ENCODE assay signal across 20 cellular contexts in the genomic region with DNA sequence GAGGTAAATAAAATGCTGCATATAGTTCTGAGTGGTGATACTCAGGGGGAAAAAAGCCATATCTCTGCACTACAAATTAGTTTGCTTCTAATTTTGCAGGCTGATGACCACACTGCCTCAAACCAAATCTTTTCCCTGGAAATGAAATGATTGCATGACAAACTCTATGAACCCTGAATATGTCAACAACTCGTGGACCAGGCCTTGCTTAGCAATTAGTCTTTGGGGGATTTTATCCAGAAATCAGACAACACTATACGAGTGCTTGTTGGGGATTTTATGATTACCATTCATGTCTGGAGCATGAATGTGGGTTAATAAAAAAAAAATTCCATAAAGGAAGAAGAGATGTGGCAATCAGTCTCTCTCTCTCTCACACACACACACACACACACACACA. TPM values are rescaled to one million over a fixed set of nuclear protein-coding genes. Genes with fewer than 3 reads are reported as not detected.
"Had no signal": no experiment of that assay in that cellular context is flagged by ENCODE, and none has a peak within 500 bp of the region (broad histone marks: within the 10 kb centered on the region; RNA-seq: fewer than 3 reads in every experiment).

No MANE protein-coding gene starts in this region.

- DNase-seq: effector CD4-positive, alpha-beta T cell; foreskin fibroblast; left lung; mesendoderm; naive thymus-derived CD4-positive, alpha-beta T cell; nucleus accumbens; small intestine; stimulated activated CD4-positive, alpha-beta T cell treated with anti-CD3 and anti-CD28 coated beads, Interleukin-15, amount 100 ng/mL, for 24 hours; stimulated activated CD4-positive, alpha-beta T cell treated with anti-CD3 and anti-CD28 coated beads, Interleukin-2, amount 100 ng/mL, for 48 hours; stimulated activated naive B cell treated with anti-CD40 and anti-IgM and Interleukin-4, amounts not matched to agents 10 μg/mL and 1 μg/mL and 100 μg/mL, for 72 hours; upper lobe of left lung had no signal

- H3K36me3 ChIP-seq: left lung, prostate gland, right atrium auricular region, thoracic aorta, tibial nerve, upper lobe of left lung, vagina had no signal

- H3K27me3 ChIP-seq: dorsolateral prefrontal cortex, gastrocnemius medialis, heart left ventricle, hepatocyte, left lung, right atrium auricular region, tibial nerve, upper lobe of left lung, vagina had no signal

- H3K79me2 ChIP-seq: hepatocyte had no signal

- H3K27ac ChIP-seq: hepatocyte, left lung, prostate gland, thoracic aorta, upper lobe of left lung, vagina had no signal

- H3K4me3 ChIP-seq: dorsolateral prefrontal cortex, gastrocnemius medialis, heart left ventricle, hepatocyte, left lung, prostate gland, right atrium auricular region, thoracic aorta, tibial nerve, upper lobe of left lung, vagina had no signal

- H3K4me2 ChIP-seq: hepatocyte had no signal

- H2AFZ ChIP-seq: hepatocyte had no signal

- H3K9me3 ChIP-seq: gastrocnemius medialis, heart left ventricle, left lung, prostate gland, right atrium auricular region, thoracic aorta, tibial nerve, upper lobe of left lung, vagina had no signal

- H3K4me1 ChIP-seq: left lung, prostate gland, vagina had no signal

- ATAC-seq: left lung; naive thymus-derived CD4-positive, alpha-beta T cell; stimulated activated naive B cell treated with anti-CD40 and anti-IgM and Interleukin-4, amounts not matched to agents 10 μg/mL and 1 μg/mL and 100 μg/mL, for 72 hours had no signal

RNA-seq across cellular contexts. Expression of a gene that starts 42.0 kb away (rescaled TPM):
- polyA plus RNA-seq: naive thymus-derived CD4-positive, alpha-beta T cell had no signal
